Comparison of ENCODE assay signal across 7 cellular contexts in genomic region chr7:4174884-4175283, GRCh38.
"Had no signal": no experiment of that assay in that cellular context is flagged by ENCODE, and none has a peak within 500 bp of the region (broad histone marks: within the 10 kb centered on the region; RNA-seq: fewer than 3 reads in every experiment).

No MANE protein-coding gene starts in this region.

- FAIRE-seq: H54, HepG2, HTR-8/SVneo, K562 had no signal

- H3K4me3 ChIP-seq: K562 had no signal

- DNase-seq: GOT3, HCEC 1CT, KG1 had no signal

- ATAC-seq: HepG2, K562 had no signal
